1 cellular context compared by ENCODE assay signal in genomic region chr16:89656435-89657121, GRCh38.
TF ChIP-seq lines count a peak whose summit lies in the region.

No MANE protein-coding gene starts in this region.

TF ChIP-seq in H1, 55 proteins besides CTCF, POLR2A, EP300 and RAD21:
- TF ChIP-seq E2F6 (IDR thresholded peaks at IDR 0.05), result no peak
- no peak for TF ChIP-seq TAF1 (IDR thresholded peaks at IDR 0.05; ENCODE audit: low read depth, low read length)
- no peak for TF ChIP-seq RNF2 (IDR thresholded peaks at IDR 0.05; ENCODE audit: borderline replicate concordance, low read depth, low read length, missing control alignments, poor library complexity, severe bottlenecking)
- no peak for TF ChIP-seq GTF2F1 (IDR thresholded peaks at IDR 0.05; ENCODE audit: borderline replicate concordance, low read depth, low read length)
- no peak for TF ChIP-seq BACH1 (IDR thresholded peaks at IDR 0.05; ENCODE audit: low read length)
- no peak for TF ChIP-seq TCF12 (IDR thresholded peaks at IDR 0.05; ENCODE audit: low read depth, low read length)
- no peak for TF ChIP-seq ATF2 (IDR thresholded peaks at IDR 0.05; ENCODE audit: low read length)
- TF ChIP-seq CHD2 (IDR thresholded peaks at IDR 0.05; ENCODE audit: low read length), result no peak
- TF ChIP-seq MAFK (IDR thresholded peaks at IDR 0.05; ENCODE audit: low read depth, low read length), result no peak
- no peak for TF ChIP-seq CBX5 (IDR thresholded peaks at IDR 0.05; ENCODE audit: low read depth, low read length)
- no peak for TF ChIP-seq HDAC6 (IDR thresholded peaks at IDR 0.05; ENCODE audit: low read depth, low read length)
- no peak for TF ChIP-seq RXRA (IDR thresholded peaks at IDR 0.05; ENCODE audit: insufficient read depth, low read depth, low read length)
- TF ChIP-seq SP1 (IDR thresholded peaks at IDR 0.05; ENCODE audit: low read depth, low read length), result no peak
- TF ChIP-seq RBBP5 (IDR thresholded peaks at IDR 0.05; ENCODE audit: borderline replicate concordance, low read depth, low read length), result no peak
- TF ChIP-seq POLR2AphosphoS5 (IDR thresholded peaks at IDR 0.05; ENCODE audit: low read depth, low read length), result no peak
- TF ChIP-seq CEBPB (IDR thresholded peaks at IDR 0.05; ENCODE audit: low read depth, low read length), result no peak
